ENCODE assay signal across 14 cellular contexts in the genomic region with DNA sequence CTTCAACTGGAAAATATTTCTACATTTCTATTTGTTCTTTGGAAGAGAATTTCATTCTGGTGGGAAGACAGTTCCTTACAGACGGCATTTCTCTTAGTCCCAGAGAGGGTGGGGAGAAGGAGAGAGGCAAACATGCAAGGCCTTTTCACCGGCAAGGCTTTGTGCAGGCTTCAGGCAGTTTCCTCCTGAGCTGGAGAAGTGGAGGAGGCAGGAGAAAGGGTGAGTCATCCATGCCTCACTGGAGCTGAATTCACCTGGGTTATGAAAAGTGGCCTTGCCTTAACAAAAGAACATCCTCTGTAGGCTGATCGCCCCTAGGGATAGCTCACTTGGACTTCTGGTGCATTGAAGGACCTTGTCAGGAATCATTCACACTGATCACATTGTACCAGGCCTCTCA.
DNase-seq lines count a peak whose midpoint lies in the region.
"Had no signal": no experiment of that assay in that cellular context is flagged by ENCODE, and none has a peak within 500 bp of the region (broad histone marks: within the 10 kb centered on the region; RNA-seq: fewer than 3 reads in every experiment).

No MANE protein-coding gene starts in this region.

- no peak overlapping the region for H3K18ac ChIP-seq in trophoblast cell (ENCODE audit: low read length)

- H2AK5ac ChIP-seq in trophoblast cell (ENCODE audit: low read length) = no peak overlapping the region

- no CpG with 5 or more reads among the region's 3 CpGs for whole genome bisulfite sequencing in trophoblast cell (ENCODE audit: extremely low coverage, insufficient coverage, insufficient read length)

- H3K4me2 ChIP-seq in trophoblast cell (ENCODE audit: low read length) = no peak overlapping the region

- H2BK120ac ChIP-seq in trophoblast cell (ENCODE audit: insufficient read depth, low read length, poor library complexity) = no peak overlapping the region

- no peak overlapping the region for H3K14ac ChIP-seq in trophoblast cell (ENCODE audit: low read length)

- H3K27ac ChIP-seq in trophoblast cell (ENCODE audit: low read depth, low read length) = no peak overlapping the region

- H3K79me2 ChIP-seq in trophoblast cell (ENCODE audit: control insufficient read depth, insufficient read depth, low read length, poor library complexity) = no peaks in the 10 kb centered on the region

- no peak overlapping the region for H4K8ac ChIP-seq in trophoblast cell (ENCODE audit: low read depth, low read length)

- no peaks in the 10 kb centered on the region for H3K27me3 ChIP-seq in trophoblast cell (ENCODE audit: insufficient read depth, low read length)

- H3K36me3 ChIP-seq in trophoblast cell (ENCODE audit: control insufficient read depth in 1 of 2, insufficient read depth in 2 of 2, low read length in 2 of 2) = no peaks in the 10 kb centered on the region

- no peaks in the 10 kb centered on the region for H3K79me1 ChIP-seq in trophoblast cell (ENCODE audit: low read length)

- no peak overlapping the region for H4K12ac ChIP-seq in trophoblast cell (ENCODE audit: low read depth, low read length)

- no peak overlapping the region for H2BK12ac ChIP-seq in trophoblast cell (ENCODE audit: low read length)

- H2BK5ac ChIP-seq in trophoblast cell (ENCODE audit: low read depth, low read length, poor library complexity) = no peak overlapping the region

- no peaks in the 10 kb centered on the region for H3K9me3 ChIP-seq in trophoblast cell (ENCODE audit: insufficient read depth, low read depth, low read length)

- peaks cover 0 to 3% of the 10 kb centered on the region in 2 experiments for H3K4me1 ChIP-seq in trophoblast cell (ENCODE audit: control insufficient read depth in 1 of 2, insufficient read depth in 2 of 2, low read length in 2 of 2)

- no peak overlapping the region for H2AFZ ChIP-seq in trophoblast cell (ENCODE audit: insufficient read depth, low read length, poor library complexity)

- H4K91ac ChIP-seq in trophoblast cell (ENCODE audit: low read depth, low read length) = no peak overlapping the region

- peak; percentile 38 for DNase-seq in Daoy (ENCODE audit: low read depth)
- DNase-seq in NCI-H345 (lab: John Stamatoyannopoulos, UW) = peak; percentile 84
- peak; percentile 14 for DNase-seq in glomerular endothelial cell (ENCODE audit: extremely low read depth, low read depth, low spot score)
- peak; percentile 54 to 58 for DNase-seq in trophoblast cell
- no peak for DNase-seq in NK-92 (lab: John Stamatoyannopoulos, UW; ENCODE audit: unreplicated experiment)
- no peak for DNase-seq in NCI-H2081 (lab: John Stamatoyannopoulos, UW)
- DNase-seq in amygdala (lab: John Stamatoyannopoulos, UW) = no peak
- DNase-seq: CD4-positive, CD25-positive, alpha-beta regulatory T cell; EL; H9; NCI-H1436; NCI-H2171; NCI-H510A; SHP77 had no signal

- H3K4ac ChIP-seq in trophoblast cell (ENCODE audit: low read depth, low read length) = no peak overlapping the region

- H3K23ac ChIP-seq in trophoblast cell (ENCODE audit: low read length) = no peak overlapping the region

- no peak overlapping the region for H3K4me3 ChIP-seq in trophoblast cell (ENCODE audit: low read depth, low read length)

- H3K9ac ChIP-seq in trophoblast cell (ENCODE audit: low read length) = no peak overlapping the region

Comparison
In these comparisons a context has a peak if more than half of its experiments do, and no peak if none do; other contexts are left out.
1. DNase-seq: peak in Daoy (single experiment), NCI-H345 (single experiment), glomerular endothelial cell (single experiment) and trophoblast cell (2 of 2); none in NK-92 (single experiment), NCI-H2081 (0 of 2) and amygdala (0 of 56).